In genomic region chr1:150864200-150864599, GRCh38 we compare ENCODE assay signal across 4 cellular contexts. TPM values are rescaled to one million over a fixed set of nuclear protein-coding genes. Genes with fewer than 3 reads are reported as not detected.
"Had no signal": no experiment of that assay in that cellular context is flagged by ENCODE, and none has a peak within 500 bp of the region (broad histone marks: within the 10 kb centered on the region; RNA-seq: fewer than 3 reads in every experiment).

No MANE protein-coding gene starts in this region.

RNA-seq across cellular contexts. Expression of gene CTXND2, which starts 22.7 kb away (rescaled TPM):
- total RNA-seq: LHCN-M2, M059J, MCF 10A, NCI-H460 had no signal
